ENCODE assay signal across 8 cellular contexts in the genomic region with DNA sequence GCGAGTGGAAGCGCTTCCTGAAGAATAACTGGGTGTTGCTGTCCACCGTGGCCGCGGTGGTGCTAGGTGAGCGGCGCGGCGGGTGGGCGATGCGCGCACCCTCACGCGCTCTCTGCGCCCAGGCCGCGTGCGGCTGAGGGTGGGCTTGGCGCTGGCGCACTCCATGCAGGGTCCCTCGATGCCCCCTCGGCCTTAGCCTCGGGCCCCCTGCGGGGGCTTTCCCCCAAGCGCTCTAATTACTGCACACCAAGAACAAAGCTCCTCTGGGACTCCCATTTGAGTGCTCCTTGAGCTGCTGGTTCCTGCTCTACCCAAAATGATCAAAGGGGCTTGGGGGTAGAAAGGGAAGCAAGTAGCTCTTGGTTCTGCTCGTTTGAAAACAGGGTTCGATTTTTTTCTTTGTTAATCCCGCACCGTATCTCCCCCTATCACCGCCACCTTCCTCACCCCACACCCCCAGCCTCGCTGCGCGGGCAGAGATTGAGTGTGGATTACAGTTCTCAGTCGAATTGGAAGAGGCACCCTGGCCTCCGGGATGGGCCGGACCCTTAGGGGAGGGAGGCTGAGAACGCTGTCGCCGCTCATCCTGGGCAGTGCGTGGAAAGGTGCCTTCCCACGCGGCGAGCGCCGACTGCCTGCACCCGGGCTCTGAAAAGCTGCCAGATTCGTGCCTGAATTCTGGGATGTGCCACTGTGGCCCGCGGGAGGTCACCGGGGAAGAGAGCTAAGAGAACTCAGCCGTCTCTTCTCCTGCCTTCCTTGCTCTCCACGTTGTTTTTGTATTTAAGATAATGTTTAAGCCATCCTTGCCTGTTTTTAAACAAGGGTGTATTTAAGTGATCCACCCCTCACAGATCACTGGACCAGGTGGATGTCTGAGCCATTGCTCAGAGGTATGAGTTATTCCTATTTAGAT. TPM values are rescaled to one million over a fixed set of nuclear protein-coding genes. Genes with fewer than 3 reads are reported as not detected.
DNase-seq lines count a peak whose midpoint lies in the region; ATAC-seq and TF ChIP-seq lines count a peak whose summit lies in the region.

No MANE protein-coding gene starts in this region.

- H3K27me3 ChIP-seq in PC-9 (ENCODE audit: insufficient read depth, low read depth) (no peaks in the 10 kb centered on the region), esophagus (ENCODE audit: control insufficient read depth in 1 of 2, insufficient read depth in 2 of 2, low read length in 2 of 2) (no peaks in the 10 kb centered on the region)

- no TSS peak for BruUV-seq in PC-9 (replicated peaks; lab: Mats Ljungman, UMichigan)

- peak overlapping the region; percentile 91 for H3K4me3 Mint-ChIP-seq in nephron progenitor cell

- H3K4me1 ChIP-seq in PC-9 (replicated peaks; ENCODE audit: insufficient read depth), result peaks cover 8% of the 10 kb centered on the region; the same call in 1 of the 2 replicates
- peaks cover 5 to 9% of the 10 kb centered on the region in 2 donors for H3K4me1 ChIP-seq in esophagus (ENCODE audit: control insufficient read depth in 2 of 2, insufficient read depth in 2 of 2, low read length in 1 of 2)

- H3K4me2 ChIP-seq in PC-9, result peak overlapping the region; percentile 86

- H3K9me3 Mint-ChIP-seq in nephron progenitor cell, result peaks cover 4% of the 10 kb centered on the region

- H3K79me2 ChIP-seq in PC-9 (ENCODE audit: low read depth), result no peaks in the 10 kb centered on the region

- no peaks in the 10 kb centered on the region for H3K36me3 Mint-ChIP-seq in nephron progenitor cell (ENCODE audit: low read depth)

- ATAC-seq in GM21786 (IDR thresholded peaks at IDR 0.05; ENCODE audit: unreplicated experiment), result peak; percentile 4
- ATAC-seq in omental fat pad (ENCODE audit: low FRiP score), result no peak

- H3K4me3 ChIP-seq in GM12865 (ENCODE audit: low read depth, low read length) (peak overlapping the region; percentile 83), PC-9 (peak overlapping the region; percentile 64), esophagus (ENCODE audit: low read depth in 1 of 2, low read length in 2 of 2) (peak overlapping the region; percentile 76 to 81)

- POLR2A ChIA-PET in PC-9 (lab: Charles Lee; ENCODE audit: unreplicated experiment), result interaction anchor here (0.6 kb wide), 2 partner anchors 29 to 303 kb away, joined by 3 to 4 read pairs; no protein-coding TSS in a partner anchor

- CTCF ChIA-PET in PC-9 (lab: Charles Lee), result interaction anchor here (0.6 to 0.7 kb wide), 2 partner anchors 93 to 104 kb away, joined by 3 read pairs; no protein-coding TSS in a partner anchor

- H3K27ac ChIP-seq in PC-9 (no peak overlapping the region), esophagus (ENCODE audit: low read depth in 2 of 2, low read length in 1 of 2) (peak overlapping the region; percentile 70 to 83)

- peak; percentile 24 for DNase-seq in GM12865 (ENCODE audit: low read depth)
- DNase-seq in PC-9, result no peak
- peak; percentile 21 for DNase-seq in nephron progenitor cell
- DNase-seq in hippocampal formation (lab: John Stamatoyannopoulos, UW), result no peak
- no peak for DNase-seq in DMS153 treated with DMSO at 0.1 percent for 48 hours (lab: John Stamatoyannopoulos, UW; ENCODE audit: unreplicated experiment)
- DNase-seq in omental fat pad (ENCODE audit: low spot score), result no peak

- H3F3A ChIP-seq in PC-9 (ENCODE audit: insufficient read depth, low read depth), result no peaks in the 10 kb centered on the region; the same call in 1 of the 2 replicates

- peak overlapping the region; percentile 99 for H2AFZ ChIP-seq in PC-9

- H3K27me3 Mint-ChIP-seq in nephron progenitor cell (ENCODE audit: low read depth, poor library complexity), result peaks cover 78% of the 10 kb centered on the region

- H3K9me2 ChIP-seq in PC-9 (ENCODE audit: insufficient read depth), result no peaks in the 10 kb centered on the region

- no peaks in the 10 kb centered on the region for H4K20me1 ChIP-seq in PC-9 (ENCODE audit: insufficient read depth)

- no peak for TF ChIP-seq CTCF in GM12865 (IDR thresholded peaks at IDR 0.05; ENCODE audit: insufficient read depth, low read depth, low read length, missing control alignments)
- TF ChIP-seq CTCF in PC-9 (conservative IDR thresholded peaks at IDR 0.05), result no peak
- TF ChIP-seq CTCF in nephron progenitor cell (IDR thresholded peaks at IDR 0.05), result no peak
- no peak for TF ChIP-seq CTCF in omental fat pad (IDR thresholded peaks at IDR 0.05)

- no peaks in the 10 kb centered on the region for H3K9me3 ChIP-seq in PC-9 (ENCODE audit: insufficient read depth, low read depth)
- H3K9me3 ChIP-seq in esophagus (ENCODE audit: control insufficient read depth in 2 of 2, insufficient read depth in 1 of 2, low read depth in 1 of 2, low read length in 1 of 2), result no peaks in the 10 kb centered on the region

- WGBS in esophagus, 2 donors, result 1 to 2% methylated on average over 52 of the region's 52 CpGs

- no peaks in the 10 kb centered on the region for H3K36me3 ChIP-seq in PC-9 (ENCODE audit: low read depth)
- H3K36me3 ChIP-seq in esophagus (ENCODE audit: control insufficient read depth in 2 of 2, insufficient read depth in 2 of 2, low read length in 1 of 2), result no peaks in the 10 kb centered on the region

- no peak overlapping the region for H3K27ac Mint-ChIP-seq in nephron progenitor cell

- intact Hi-C loops in PC-9 (cut with micrococcal nuclease; ENCODE audit: unreplicated experiment), result loop anchor here (5.0 kb wide), 1 partner anchor 104 kb away; no protein-coding TSS in a partner anchor

- peaks cover 22% of the 10 kb centered on the region for H3K4me1 Mint-ChIP-seq in nephron progenitor cell

RNA-seq across cellular contexts. Expression of gene SLC1A1, which starts 0.7 kb away (rescaled TPM):
- total RNA-seq in PC-9 (2021), result 2.9 and 3.1 TPM in 2 replicates
- polyA plus RNA-seq in esophagus, result 1 to 10 TPM; 1.1 to 2.4 TPM
- total RNA-seq in omental fat pad, result 10 to 100 TPM in 1 of 4 donors, 1 to 10 TPM in 3; 1.8 to 12.3 (median 5.6) TPM

Comparison
In these comparisons a context has a peak if more than half of its experiments do, and no peak if none do; other contexts are left out.
1. DNase-seq: peak in GM12865 (single experiment) and nephron progenitor cell (single experiment); none in PC-9 (0 of 2), hippocampal formation (0 of 2), DMS153 treated with DMSO at 0.1 percent for 48 hours (single experiment) and omental fat pad (single experiment).
2. Peak in every context shown above with its lines, with median percentiles within 50 percentile points of each other: H3K4me3 ChIP-seq.